Comparison of ENCODE assay signal across 31 cellular contexts in the genomic region with DNA sequence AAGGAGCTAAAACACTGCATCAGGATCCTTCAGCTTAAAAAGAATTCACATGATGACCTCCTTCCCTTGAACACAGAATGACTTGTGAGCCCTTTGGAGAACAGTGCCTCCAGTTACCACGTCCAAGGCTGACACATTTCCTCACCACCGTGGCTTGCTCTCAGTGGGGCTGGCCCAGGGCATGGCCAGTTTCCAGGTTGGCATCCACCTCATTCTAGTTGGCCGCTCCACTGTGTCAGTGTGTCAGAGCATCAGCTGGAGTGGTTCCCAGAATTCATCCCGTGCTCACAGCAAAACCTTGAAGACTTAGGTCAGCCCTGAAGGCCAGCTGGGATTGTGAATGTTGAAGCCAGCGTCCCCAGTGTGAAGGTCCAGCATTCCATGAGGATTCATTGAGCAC.
DNase-seq lines count a peak whose midpoint lies in the region; ATAC-seq and TF ChIP-seq lines count a peak whose summit lies in the region.
"Had no signal": no experiment of that assay in that cellular context is flagged by ENCODE, and none has a peak within 500 bp of the region (broad histone marks: within the 10 kb centered on the region; RNA-seq: fewer than 3 reads in every experiment).

No MANE protein-coding gene starts in this region.

- TF ChIP-seq CTCF in PC-3 (conservative IDR thresholded peaks at IDR 0.05; ENCODE audit: low read depth, low read length) (no peak), fibroblast of mammary gland (conservative IDR thresholded peaks at IDR 0.05; ENCODE audit: control insufficient read depth, insufficient read depth, low read depth, low read length) (no peak), psoas muscle (IDR thresholded peaks at IDR 0.05) (no peak)

- intact Hi-C loops in PC-3 (cut with micrococcal nuclease): no loop called here
- intact Hi-C loops in psoas muscle (cut with DNase I): no loop called here
- intact Hi-C loops in activated CD4-positive, alpha-beta T cell treated with anti-CD3 and anti-CD28 coated beads, Interleukin-2, amount 10 ng/mL, durations not matched to agents 24 days and 14 days (cut with micrococcal nuclease): no loop called here

- peaks cover 29% of the 10 kb centered on the region for H3K27me3 Mint-ChIP-seq in activated T-cell treated with anti-CD3 and anti-CD28 coated beads, Interleukin-2, amount 50 U/mL, for 72 hours (ENCODE audit: low read depth)
- peaks cover 14% of the 10 kb centered on the region for H3K27me3 Mint-ChIP-seq in activated CD4-positive, alpha-beta T cell treated with anti-CD3 and anti-CD28 coated beads, Interleukin-2, amount 10 ng/mL, durations not matched to agents 24 days and 14 days

- H3K4me2 ChIP-seq in PC-3 (ENCODE audit: low read length): no peak overlapping the region
- H3K4me2 ChIP-seq: KMS-11 had no signal

- 16 to 24% (median 18%) methylated on average over 5 of the region's 5 CpGs for WGBS in psoas muscle, 3 donors

- H3K4me3 ChIP-seq in PC-3 (ENCODE audit: low read length) (no peak overlapping the region), fibroblast of mammary gland (ENCODE audit: control insufficient read depth, low read depth, low read length) (no peak overlapping the region), psoas muscle (no peak overlapping the region)
- H3K4me3 ChIP-seq: ascending aorta, SJCRH30 had no signal

- POLR2A ChIA-PET in PC-3 (lab: Charles Lee; ENCODE audit: unreplicated experiment): no interaction called here

- no TSS peak for BruUV-seq in PC-3 (replicated peaks; lab: Mats Ljungman, UMichigan)

- H3F3A ChIP-seq in PC-3 (ENCODE audit: low read length, unreplicated experiment): no peaks in the 10 kb centered on the region

- H3K27ac Mint-ChIP-seq in activated T-cell treated with anti-CD3 and anti-CD28 coated beads, Interleukin-2, amount 50 U/mL, for 72 hours: no peak overlapping the region
- no peak overlapping the region for H3K27ac Mint-ChIP-seq in activated CD4-positive, alpha-beta T cell treated with anti-CD3 and anti-CD28 coated beads, Interleukin-2, amount 10 ng/mL, durations not matched to agents 24 days and 14 days
- H3K27ac Mint-ChIP-seq: activated B cell treated with CpG ODN at 0.5 μM for 24 hours; activated CD8-positive, alpha-beta T cell treated with anti-CD3 and anti-CD28 coated beads for 36 hours; endodermal cell; natural killer cell; stimulated activated naive CD8-positive, alpha-beta T cell treated with anti-CD3 and anti-CD28 coated beads, Interleukin-15, amount 100 ng/mL, for 72 hours; type B pancreatic cell had no signal

- H3K36me3 Mint-ChIP-seq in activated T-cell treated with anti-CD3 and anti-CD28 coated beads, Interleukin-2, amount 50 U/mL, for 72 hours (ENCODE audit: insufficient read depth in 2 of 2): no peaks in the 10 kb centered on the region
- H3K36me3 Mint-ChIP-seq in activated CD4-positive, alpha-beta T cell treated with anti-CD3 and anti-CD28 coated beads, Interleukin-2, amount 10 ng/mL, durations not matched to agents 24 days and 14 days (ENCODE audit: low read depth): no peaks in the 10 kb centered on the region
- H3K36me3 Mint-ChIP-seq: natural killer cell, type B pancreatic cell had no signal

- ATAC-seq in PC-3: peak; percentile 59
- ATAC-seq in psoas muscle: peak in 3 of 4 donors; percentile 33 to 51 (median 48)
- no peak for ATAC-seq in activated T-cell treated with anti-CD3 and anti-CD28 coated beads, Interleukin-2, amount 50 U/mL, for 72 hours (replicated peaks in 1 of 2)
- ATAC-seq in HG02798 (IDR thresholded peaks at IDR 0.05; ENCODE audit: poor library complexity, unreplicated experiment): no peak
- ATAC-seq: activated CD8-positive, alpha-beta T cell treated with anti-CD3 and anti-CD28 coated beads for 36 hours; activated T-cell treated with anti-CD3 and anti-CD28 coated beads, Interleukin-2, amount 50 U/mL, for 4 hours; natural killer cell; stimulated activated naive CD8-positive, alpha-beta T cell treated with anti-CD3 and anti-CD28 coated beads, Interleukin-15, amount 100 ng/mL, for 72 hours had no signal

- no peaks in the 10 kb centered on the region for H3K9me2 ChIP-seq in PC-3 (replicated peaks; ENCODE audit: low read length)

- no peaks in the 10 kb centered on the region for H3K79me2 ChIP-seq in PC-3 (ENCODE audit: low read length)
- H3K79me2 ChIP-seq: parathyroid adenoma had no signal

- no peak overlapping the region for H3K9ac ChIP-seq in PC-3 (ENCODE audit: low read length)
- H3K9ac ChIP-seq: KMS-11, parathyroid adenoma had no signal

- H3K9me3 ChIP-seq in PC-3 (ENCODE audit: low read length): no peaks in the 10 kb centered on the region
- H3K9me3 ChIP-seq in psoas muscle: no peaks in the 10 kb centered on the region
- H3K9me3 ChIP-seq: ascending aorta, SJCRH30 had no signal

- peaks cover 15% of the 10 kb centered on the region for H3K4me1 Mint-ChIP-seq in activated T-cell treated with anti-CD3 and anti-CD28 coated beads, Interleukin-2, amount 50 U/mL, for 72 hours (ENCODE audit: low read depth)
- peaks cover 2% of the 10 kb centered on the region for H3K4me1 Mint-ChIP-seq in activated CD4-positive, alpha-beta T cell treated with anti-CD3 and anti-CD28 coated beads, Interleukin-2, amount 10 ng/mL, durations not matched to agents 24 days and 14 days
- H3K4me1 Mint-ChIP-seq: activated B cell treated with CpG ODN at 0.5 μM for 24 hours had no signal

- H3K4me1 ChIP-seq in PC-3 (ENCODE audit: insufficient read depth, low read length): peaks cover 57% of the 10 kb centered on the region
- no peaks in the 10 kb centered on the region for H3K4me1 ChIP-seq in psoas muscle
- H3K4me1 ChIP-seq: ascending aorta, parathyroid adenoma, SJCRH30 had no signal

- no peak overlapping the region for H2AFZ ChIP-seq in PC-3 (ENCODE audit: low read length)
- H2AFZ ChIP-seq: parathyroid adenoma had no signal

- H3K9me3 Mint-ChIP-seq in activated T-cell treated with anti-CD3 and anti-CD28 coated beads, Interleukin-2, amount 50 U/mL, for 72 hours: no peaks in the 10 kb centered on the region
- H3K9me3 Mint-ChIP-seq in activated CD4-positive, alpha-beta T cell treated with anti-CD3 and anti-CD28 coated beads, Interleukin-2, amount 10 ng/mL, durations not matched to agents 24 days and 14 days: no peaks in the 10 kb centered on the region
- H3K9me3 Mint-ChIP-seq: activated B cell treated with CpG ODN at 0.5 μM for 24 hours; activated CD8-positive, alpha-beta T cell treated with anti-CD3 and anti-CD28 coated beads for 36 hours; activated T-cell treated with anti-CD3 and anti-CD28 coated beads, Interleukin-2, amount 50 U/mL, for 4 hours; endodermal cell; natural killer cell; stimulated activated naive CD8-positive, alpha-beta T cell treated with anti-CD3 and anti-CD28 coated beads, Interleukin-15, amount 100 ng/mL, for 72 hours; type B pancreatic cell had no signal

- H4K20me1 ChIP-seq in PC-3 (ENCODE audit: low read length): no peaks in the 10 kb centered on the region

- H3K27ac ChIP-seq in PC-3 (ENCODE audit: low read length) (peak overlapping the region; percentile 19; the same call in 1 of the 2 replicates), psoas muscle (no peak overlapping the region)
- H3K27ac ChIP-seq: ascending aorta, KMS-11, parathyroid adenoma, SJCRH30 had no signal

- H3K36me3 ChIP-seq in PC-3 (ENCODE audit: low read depth, low read length) (no peaks in the 10 kb centered on the region), psoas muscle (ENCODE audit: insufficient read depth in 1 of 2, low read depth in 1 of 2) (no peaks in the 10 kb centered on the region)
- H3K36me3 ChIP-seq: ascending aorta, SJCRH30 had no signal

- DNase-seq in GM03348 (ENCODE audit: low spot score): peak; percentile 53
- peak; percentile 86 for DNase-seq in PC-3
- peak; percentile 83 for DNase-seq in fibroblast of mammary gland (ENCODE audit: low read depth)
- DNase-seq in psoas muscle: peak; percentile 24 to 54
- no peak for DNase-seq in activated T-cell treated with anti-CD3 and anti-CD28 coated beads, Interleukin-2, amount 50 U/mL, for 72 hours
- no peak for DNase-seq in activated CD4-positive, alpha-beta T cell treated with anti-CD3 and anti-CD28 coated beads, Interleukin-2, amount 10 ng/mL, durations not matched to agents 24 days and 14 days
- DNase-seq in Ammon's horn (ENCODE audit: low spot score): no peak
- DNase-seq: activated B cell treated with CpG ODN at 0.5 μM for 24 hours; activated CD8-positive, alpha-beta T cell treated with anti-CD3 and anti-CD28 coated beads for 36 hours; activated naive CD4-positive, alpha-beta T cell treated with anti-CD3 and anti-CD28 coated beads, Interleukin-2, amount 50 U/mL, for 16 hours; activated T-cell treated with anti-CD3 and anti-CD28 coated beads, Interleukin-2, amount 50 U/mL, for 4 hours; Calu3; endodermal cell; GDM1; hippocampal formation; islet precursor cell; mesendoderm; natural killer cell; NCI-H1436; NCI-H2171; NCI-H69; SJCRH30; small intestine; stimulated activated CD4-positive, alpha-beta T cell treated with anti-CD3 and anti-CD28 coated beads, Interleukin-2, amount 100 ng/mL, for 48 hours; stimulated activated naive CD8-positive, alpha-beta T cell treated with anti-CD3 and anti-CD28 coated beads, Interleukin-15, amount 100 ng/mL, for 72 hours; T-helper 2 cell had no signal

- no peak overlapping the region for H3K4me3 Mint-ChIP-seq in activated T-cell treated with anti-CD3 and anti-CD28 coated beads, Interleukin-2, amount 50 U/mL, for 72 hours
- no peak overlapping the region for H3K4me3 Mint-ChIP-seq in activated CD4-positive, alpha-beta T cell treated with anti-CD3 and anti-CD28 coated beads, Interleukin-2, amount 10 ng/mL, durations not matched to agents 24 days and 14 days
- H3K4me3 Mint-ChIP-seq: activated B cell treated with CpG ODN at 0.5 μM for 24 hours; activated CD8-positive, alpha-beta T cell treated with anti-CD3 and anti-CD28 coated beads for 36 hours; activated T-cell treated with anti-CD3 and anti-CD28 coated beads, Interleukin-2, amount 50 U/mL, for 4 hours; endodermal cell; natural killer cell; stimulated activated naive CD8-positive, alpha-beta T cell treated with anti-CD3 and anti-CD28 coated beads, Interleukin-15, amount 100 ng/mL, for 72 hours; type B pancreatic cell had no signal

- H3K27me3 ChIP-seq in PC-3 (ENCODE audit: low read length) (no peaks in the 10 kb centered on the region), psoas muscle (ENCODE audit: insufficient read depth in 3 of 3, low read length in 2 of 3) (peaks cover 0 to 4% (median 0%) of the 10 kb centered on the region in 3 donors)
- H3K27me3 ChIP-seq: ascending aorta had no signal

- CTCF ChIA-PET in PC-3 (lab: Charles Lee): no interaction called here

Comparison
In these comparisons a context has a peak if more than half of its experiments do, and no peak if none do; other contexts are left out.
1. DNase-seq: peak in GM03348 (single experiment), PC-3 (single experiment), fibroblast of mammary gland (single experiment) and psoas muscle (2 of 2); none in activated T-cell treated with anti-CD3 and anti-CD28 coated beads, Interleukin-2, amount 50 U/mL, for 72 hours (0 of 2), activated CD4-positive, alpha-beta T cell treated with anti-CD3 and anti-CD28 coated beads, Interleukin-2, amount 10 ng/mL, durations not matched to agents 24 days and 14 days (single experiment) and Ammon's horn (single experiment).
2. ATAC-seq: peak in PC-3 (single experiment) and psoas muscle (3 of 4); none in activated T-cell treated with anti-CD3 and anti-CD28 coated beads, Interleukin-2, amount 50 U/mL, for 72 hours (0 of 2) and HG02798 (single experiment).